ENCODE assay signal across 9 cellular contexts in the genomic region with DNA sequence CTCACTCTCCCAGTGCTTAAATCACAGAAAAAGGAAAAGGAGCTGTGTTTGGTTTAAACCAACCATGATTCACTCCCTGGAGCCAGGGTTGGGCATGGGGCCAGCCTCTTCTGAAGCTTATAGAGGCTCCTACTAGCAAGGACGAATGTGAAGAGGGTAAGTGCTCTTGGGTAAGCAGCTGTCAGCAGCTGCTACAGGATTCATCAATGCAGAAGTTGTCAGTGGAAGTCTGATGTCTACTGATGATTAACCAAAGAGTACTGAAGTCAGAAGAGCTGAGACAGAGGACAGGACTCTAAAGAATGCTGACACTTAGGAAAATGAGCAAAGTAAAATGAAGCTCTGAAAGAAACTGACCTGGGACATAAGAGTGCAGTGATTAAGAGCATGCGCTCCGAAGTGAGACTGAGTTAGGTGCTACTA. TPM values are rescaled to one million over a fixed set of nuclear protein-coding genes. Genes with fewer than 3 reads are reported as not detected.
DNase-seq lines count a peak whose midpoint lies in the region; ATAC-seq and TF ChIP-seq lines count a peak whose summit lies in the region.
"Had no signal": no experiment of that assay in that cellular context is flagged by ENCODE, and none has a peak within 500 bp of the region (broad histone marks: within the 10 kb centered on the region; RNA-seq: fewer than 3 reads in every experiment).

No MANE protein-coding gene starts in this region.

- H3K36me3 Mint-ChIP-seq in effector memory CD8-positive, alpha-beta T cell (ENCODE audit: insufficient read depth): no peaks in the 10 kb centered on the region
- H3K36me3 Mint-ChIP-seq in activated naive CD8-positive, alpha-beta T cell treated with anti-CD3 and anti-CD28 coated beads for 36 hours: no peaks in the 10 kb centered on the region

- H3K4me3 Mint-ChIP-seq in effector memory CD8-positive, alpha-beta T cell: no peak overlapping the region
- H3K4me3 Mint-ChIP-seq in activated naive CD8-positive, alpha-beta T cell treated with anti-CD3 and anti-CD28 coated beads for 36 hours: no peak overlapping the region

- H3K9me3 ChIP-seq in testis: no peaks in the 10 kb centered on the region

- intact Hi-C loops in testis (cut with DNase I; ENCODE audit: low total_unique reads): no loop called here

- no peak overlapping the region for H3K27ac Mint-ChIP-seq in effector memory CD8-positive, alpha-beta T cell
- no peak overlapping the region for H3K27ac Mint-ChIP-seq in activated naive CD8-positive, alpha-beta T cell treated with anti-CD3 and anti-CD28 coated beads for 36 hours

- peak; percentile 98 for ATAC-seq in SK-N-SH treated with all-trans-retinoic acid at 6 μM for 48 hours
- no peak for ATAC-seq in effector memory CD8-positive, alpha-beta T cell (replicated peaks)

- CTCF ChIA-PET in AG04449 (lab: Yijun Ruan, JAX): interaction anchor here (1.4 to 1.6 kb wide), 2 partner anchors 177 to 202 kb away, joined by 4 to 6 read pairs; no protein-coding TSS in a partner anchor

- POLR2A ChIA-PET in AG04449 (lab: Yijun Ruan, JAX): interaction anchor here (0.6 to 1.3 kb wide), 4 partner anchors 8 to 224 kb away, joined by 3 to 6 read pairs (median 4); no protein-coding TSS in a partner anchor

- no peaks in the 10 kb centered on the region for H3K4me1 ChIP-seq in testis

- DNase-seq in AG04449 (ENCODE audit: low read depth, low spot score) (peak; percentile 85), HFF-Myc (ENCODE audit: extremely low read depth, low read depth) (peak; percentile 35), hepatic stellate cell (ENCODE audit: low spot score) (peak; percentile 83), testis (no peak), GM13977 (ENCODE audit: low spot score) (no peak)
- no peak for DNase-seq in effector memory CD8-positive, alpha-beta T cell
- no peak for DNase-seq in activated naive CD8-positive, alpha-beta T cell treated with anti-CD3 and anti-CD28 coated beads for 36 hours

- H3K36me3 ChIP-seq in testis (ENCODE audit: low read depth, missing control alignments): no peaks in the 10 kb centered on the region

- no peak for TF ChIP-seq POLR2A in testis (IDR thresholded peaks at IDR 0.05)

- no peaks in the 10 kb centered on the region for H3K9me3 Mint-ChIP-seq in effector memory CD8-positive, alpha-beta T cell
- no peaks in the 10 kb centered on the region for H3K9me3 Mint-ChIP-seq in activated naive CD8-positive, alpha-beta T cell treated with anti-CD3 and anti-CD28 coated beads for 36 hours

- no peak overlapping the region for H3K27ac ChIP-seq in testis
- H3K27ac ChIP-seq: SK-N-MC had no signal

- H3K27me3 ChIP-seq in testis: no peaks in the 10 kb centered on the region

- no peak overlapping the region for H3K4me3 ChIP-seq in AG04449 (ENCODE audit: low read depth, low read length)
- no peak overlapping the region for H3K4me3 ChIP-seq in HFF-Myc (replicated peaks; ENCODE audit: low read depth, low read length)
- H3K4me3 ChIP-seq in testis: no peak overlapping the region
- H3K4me3 ChIP-seq: SK-N-MC had no signal

- H3K27me3 Mint-ChIP-seq in effector memory CD8-positive, alpha-beta T cell: peaks cover 10 to 12% of the 10 kb centered on the region in 2 donors
- H3K27me3 Mint-ChIP-seq in activated naive CD8-positive, alpha-beta T cell treated with anti-CD3 and anti-CD28 coated beads for 36 hours: peaks cover 4% of the 10 kb centered on the region

- TF ChIP-seq CTCF in AG04449 (IDR thresholded peaks at IDR 0.05; ENCODE audit: insufficient read depth, low read length, missing control alignments) (no peak), HFF-Myc (IDR thresholded peaks at IDR 0.05; ENCODE audit: low read depth, low read length, missing control alignments) (no peak), testis (IDR thresholded peaks at IDR 0.05) (no peak), GM13977 (IDR thresholded peaks at IDR 0.05; ENCODE audit: extremely low read depth, insufficient read depth, missing control alignments) (no peak)

- no peaks in the 10 kb centered on the region for H3K4me1 Mint-ChIP-seq in effector memory CD8-positive, alpha-beta T cell (ENCODE audit: low read depth in 2 of 2)
- no peaks in the 10 kb centered on the region for H3K4me1 Mint-ChIP-seq in activated naive CD8-positive, alpha-beta T cell treated with anti-CD3 and anti-CD28 coated beads for 36 hours

- 72 to 73% methylated on average over 3 of the region's 3 CpGs for WGBS in testis, 2 donors

- in situ Hi-C loops in GM13977 (cut with MboI; ENCODE audit: low pct_unique_long_range_greater_than_20kb, low sequenced_read_pairs, unreplicated experiment): no loop called here

TF ChIP-seq in SK-N-SH treated with all-trans-retinoic acid at 6 μM for 48 hours, 23 proteins besides CTCF, POLR2A, EP300 and RAD21:
- TF ChIP-seq ESRRG (CRISPR knock-in tag; IDR thresholded peaks at IDR 0.05): no peak
- TF ChIP-seq, protein P1, sequence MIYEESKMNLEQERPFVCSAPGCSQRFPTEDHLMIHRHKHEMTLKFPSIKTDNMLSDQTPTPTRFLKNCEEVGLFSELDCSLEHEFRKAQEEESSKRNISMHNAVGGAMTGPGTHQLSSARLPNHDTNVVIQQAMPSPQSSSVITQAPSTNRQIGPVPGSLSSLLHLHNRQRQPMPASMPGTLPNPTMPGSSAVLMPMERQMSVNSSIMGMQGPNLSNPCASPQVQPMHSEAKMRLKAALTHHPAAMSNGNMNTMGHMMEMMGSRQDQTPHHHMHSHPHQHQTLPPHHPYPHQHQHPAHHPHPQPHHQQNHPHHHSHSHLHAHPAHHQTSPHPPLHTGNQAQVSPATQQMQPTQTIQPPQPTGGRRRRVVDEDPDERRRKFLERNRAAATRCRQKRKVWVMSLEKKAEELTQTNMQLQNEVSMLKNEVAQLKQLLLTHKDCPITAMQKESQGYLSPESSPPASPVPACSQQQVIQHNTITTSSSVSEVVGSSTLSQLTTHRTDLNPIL (CRISPR knock-in tag; IDR thresholded peaks at IDR 0.05; ENCODE audit: low read depth): no peak
- no peak for TF ChIP-seq ZNF565 (CRISPR knock-in tag; conservative IDR thresholded peaks at IDR 0.05; ENCODE audit: low read depth)
- TF ChIP-seq TCF4 (CRISPR knock-in tag; IDR thresholded peaks at IDR 0.05; ENCODE audit: borderline replicate concordance): no peak
- TF ChIP-seq, protein P2, sequence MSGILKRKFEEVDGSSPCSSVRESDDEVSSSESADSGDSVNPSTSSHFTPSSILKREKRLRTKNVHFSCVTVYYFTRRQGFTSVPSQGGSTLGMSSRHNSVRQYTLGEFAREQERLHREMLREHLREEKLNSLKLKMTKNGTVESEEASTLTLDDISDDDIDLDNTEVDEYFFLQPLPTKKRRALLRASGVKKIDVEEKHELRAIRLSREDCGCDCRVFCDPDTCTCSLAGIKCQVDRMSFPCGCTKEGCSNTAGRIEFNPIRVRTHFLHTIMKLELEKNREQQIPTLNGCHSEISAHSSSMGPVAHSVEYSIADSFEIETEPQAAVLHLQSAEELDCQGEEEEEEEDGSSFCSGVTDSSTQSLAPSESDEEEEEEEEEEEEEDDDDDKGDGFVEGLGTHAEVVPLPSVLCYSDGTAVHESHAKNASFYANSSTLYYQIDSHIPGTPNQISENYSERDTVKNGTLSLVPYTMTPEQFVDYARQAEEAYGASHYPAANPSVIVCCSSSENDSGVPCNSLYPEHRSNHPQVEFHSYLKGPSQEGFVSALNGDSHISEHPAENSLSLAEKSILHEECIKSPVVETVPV (CRISPR knock-in tag; IDR thresholded peaks at IDR 0.05): no peak
- TF ChIP-seq ZFP30 (CRISPR knock-in tag; IDR thresholded peaks at IDR 0.05): no peak
TF ChIP-seq in SK-N-SH treated with all-trans-retinoic acid at 6 μM for 48 hours: peak in this region for 0.

RNA-seq across cellular contexts. Expression of a gene that starts 32.7 kb away (rescaled TPM):
- 10 to 100 TPM; 28.9 to 32.2 TPM for total RNA-seq in testis
- 19.1 TPM for polyA plus RNA-seq in testis (ENCODE audit: insufficient read depth, low read depth, low replicate concordance)
- 10 to 100 TPM; 29.7 to 31.5 TPM for total RNA-seq in activated naive CD8-positive, alpha-beta T cell treated with anti-CD3 and anti-CD28 coated beads for 36 hours

Comparison
In these comparisons a context has a peak if more than half of its experiments do, and no peak if none do; other contexts are left out.
1. DNase-seq: peak in AG04449 (single experiment), HFF-Myc (single experiment) and hepatic stellate cell (single experiment); none in testis (single experiment), effector memory CD8-positive, alpha-beta T cell (0 of 3), GM13977 (single experiment) and activated naive CD8-positive, alpha-beta T cell treated with anti-CD3 and anti-CD28 coated beads for 36 hours (single experiment).